ENCODE assay signal across 18 cellular contexts in genomic region chr1:63858153-63858552, GRCh38.
A peak's percentile ranks its signal among the peaks of the same experiment; 100 is the strongest.
DNase-seq lines count a peak whose midpoint lies in the region; ATAC-seq and TF ChIP-seq lines count a peak whose summit lies in the region.
"Had no signal": no experiment of that assay in that cellular context is flagged by ENCODE, and none has a peak within 500 bp of the region (broad histone marks: within the 10 kb centered on the region; RNA-seq: fewer than 3 reads in every experiment).

No MANE protein-coding gene starts in this region.

- H3K4me1 ChIP-seq in heart left ventricle, result peaks cover 0 to 44% (median 14%) of the 10 kb centered on the region in 12 donors
- peaks cover 4 to 37% of the 10 kb centered on the region in 2 donors for H3K4me1 ChIP-seq in ascending aorta
- H3K4me1 ChIP-seq: BLaER1 treated with 17β-estradiol and CSF1 and Interleukin-3, amounts not matched to agents 10 nM and 100 nM had no signal

- H3K9me3 Mint-ChIP-seq in mesothelial cell of epicardium, result peaks cover 18% of the 10 kb centered on the region

- peak overlapping the region in 8 of 12 donors; percentile 8 to 70 (median 64) for H3K27ac ChIP-seq in heart left ventricle
- H3K27ac ChIP-seq in ascending aorta, result peak overlapping the region; percentile 35 to 63
- H3K27ac ChIP-seq: BLaER1 treated with 17β-estradiol and CSF1 and Interleukin-3, amounts not matched to agents 10 nM and 100 nM; GM23248 had no signal

- no peak overlapping the region for H3K4me3 Mint-ChIP-seq in mesothelial cell of epicardium
- H3K4me3 Mint-ChIP-seq: B cell; CD8-positive, alpha-beta T cell had no signal

- peak overlapping the region; percentile 1 for H3K27ac Mint-ChIP-seq in mesothelial cell of epicardium
- H3K27ac Mint-ChIP-seq: B cell; CD8-positive, alpha-beta T cell had no signal

- TF ChIP-seq CTCF in heart left ventricle (IDR thresholded peaks at IDR 0.05) (no peak), ascending aorta (IDR thresholded peaks at IDR 0.05) (no peak), mesothelial cell of epicardium (IDR thresholded peaks at IDR 0.05; ENCODE audit: unreplicated experiment) (no peak)

- H3K27me3 Mint-ChIP-seq in mesothelial cell of epicardium (ENCODE audit: low read depth), result no peaks in the 10 kb centered on the region

- TF ChIP-seq POLR2A in heart left ventricle (IDR thresholded peaks at IDR 0.05), result no peak

- no peak overlapping the region for H3K4me3 ChIP-seq in heart left ventricle
- no peak overlapping the region for H3K4me3 ChIP-seq in ascending aorta
- H3K4me3 ChIP-seq: BLaER1 treated with 17β-estradiol and CSF1 and Interleukin-3, amounts not matched to agents 10 nM and 100 nM; GM12878; GM23248 had no signal

- no peaks in the 10 kb centered on the region for H3K36me3 ChIP-seq in heart left ventricle
- no peaks in the 10 kb centered on the region for H3K36me3 ChIP-seq in ascending aorta

- DNase-seq in heart left ventricle (no peak), left cardiac atrium (no peak), ascending aorta (ENCODE audit: low spot score in 2 of 2) (no peak), mesothelial cell of epicardium (ENCODE audit: low spot score in 2 of 2, unreplicated experiment in 2 of 2) (no peak), cerebellum (ENCODE audit: low spot score) (no peak), A172 (ENCODE audit: low spot score) (no peak)
- DNase-seq: 8988T; Calu3; CD8-positive, alpha-beta T cell; DND-41; EL; GM23248; H7 had no signal

- H3K27me3 ChIP-seq in heart left ventricle (no peaks in the 10 kb centered on the region), ascending aorta (no peaks in the 10 kb centered on the region)
- H3K27me3 ChIP-seq: BLaER1 treated with 17β-estradiol and CSF1 and Interleukin-3, amounts not matched to agents 10 nM and 100 nM had no signal

- peaks cover 0 to 11% (median 0%) of the 10 kb centered on the region in 12 donors for H3K9me3 ChIP-seq in heart left ventricle
- no peaks in the 10 kb centered on the region for H3K9me3 ChIP-seq in ascending aorta

- intact Hi-C loops in heart left ventricle (cut with DNase I), result loop anchor here in 3 of 10 donors (5.0 to 10.0 kb wide), 3 partner anchors 47 to 163 kb away; no protein-coding TSS in a partner anchor
- intact Hi-C loops in left cardiac atrium (cut with DNase I), result no loop called here
- intact Hi-C loops in ascending aorta (cut with DNase I), result no loop called here

- peaks cover 35% of the 10 kb centered on the region for H3K4me1 Mint-ChIP-seq in mesothelial cell of epicardium
- H3K4me1 Mint-ChIP-seq: B cell had no signal

- peaks cover 16% of the 10 kb centered on the region for H3K36me3 Mint-ChIP-seq in mesothelial cell of epicardium
- H3K36me3 Mint-ChIP-seq: CD8-positive, alpha-beta T cell had no signal

- ATAC-seq in heart left ventricle (no peak), left cardiac atrium (no peak), HG03097 (IDR thresholded peaks at IDR 0.05; ENCODE audit: low FRiP score, unreplicated experiment) (no peak)
- ATAC-seq: CD8-positive, alpha-beta T cell; GM12878; HCT116 had no signal
